In the genomic region with DNA sequence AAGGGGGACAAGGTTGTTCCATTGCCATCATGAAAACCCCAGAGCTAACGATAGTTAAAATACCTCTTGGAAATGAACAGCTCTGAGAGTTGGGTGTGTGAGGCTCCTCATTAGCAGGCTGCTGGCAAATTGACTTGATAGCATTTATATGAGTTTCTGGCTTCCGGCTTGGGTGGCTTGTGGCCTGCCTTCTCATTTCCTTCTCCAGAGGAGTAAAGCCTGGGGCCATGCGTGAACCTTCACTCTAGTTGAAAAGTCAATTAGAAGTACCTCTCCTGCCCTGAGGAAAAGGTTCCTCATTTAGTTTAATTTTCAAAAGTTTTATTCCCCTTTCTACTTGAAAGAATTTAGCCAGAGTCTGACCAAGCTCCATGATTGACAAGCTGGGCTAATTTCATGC, we compare ENCODE assay signal across 14 cellular contexts.
DNase-seq lines count a peak whose midpoint lies in the region; ATAC-seq and TF ChIP-seq lines count a peak whose summit lies in the region.
"Had no signal": no experiment of that assay in that cellular context is flagged by ENCODE, and none has a peak within 500 bp of the region (broad histone marks: within the 10 kb centered on the region; RNA-seq: fewer than 3 reads in every experiment).

No MANE protein-coding gene starts in this region.

- peaks cover 28% of the 10 kb centered on the region for H3K36me3 Mint-ChIP-seq in CD8-positive, alpha-beta T cell
- H3K36me3 Mint-ChIP-seq in activated T-helper 1 cell treated with anti-CD3 and anti-CD28 coated beads, Interleukin-12 subunit alpha, Interleukin-12 subunit beta, Interleukin-2, Interleukin-4 antibody, amounts not matched to agents 30 ng/mL and 10 ng/mL and 1 ng/mL, durations not matched to agents 14 hours and 24 hours and 36 hours (ENCODE audit: low read depth) = peaks cover 21% of the 10 kb centered on the region

- no peak overlapping the region for H3K27ac ChIP-seq in CD8-positive, alpha-beta T cell (ENCODE audit: low read depth, low read length)
- H3K27ac ChIP-seq in SK-N-MC (no peak overlapping the region), ovary (no peak overlapping the region)
- H3K27ac ChIP-seq: gastroesophageal sphincter, HL-60, right lobe of liver had no signal

- H3K4me1 Mint-ChIP-seq in CD8-positive, alpha-beta T cell (ENCODE audit: low read depth) = peaks cover 95% of the 10 kb centered on the region
- peaks cover 77% of the 10 kb centered on the region for H3K4me1 Mint-ChIP-seq in activated T-helper 1 cell treated with anti-CD3 and anti-CD28 coated beads, Interleukin-12 subunit alpha, Interleukin-12 subunit beta, Interleukin-2, Interleukin-4 antibody, amounts not matched to agents 30 ng/mL and 10 ng/mL and 1 ng/mL, durations not matched to agents 14 hours and 24 hours and 36 hours (ENCODE audit: low read depth)

- CTCF ChIA-PET in CD8-positive, alpha-beta T cell (lab: Charles Lee) = interaction anchor here (0.7 to 2.4 kb wide), 4 partner anchors 26 to 202 kb away, joined by 3 to 12 read pairs (median 3); no protein-coding TSS in a partner anchor

- H3K27me3 ChIP-seq in CD8-positive, alpha-beta T cell (ENCODE audit: insufficient read depth, low read length) = no peaks in the 10 kb centered on the region
- no peaks in the 10 kb centered on the region for H3K27me3 ChIP-seq in ovary
- H3K27me3 ChIP-seq: gastroesophageal sphincter, right lobe of liver had no signal

- no peak overlapping the region for H3K4me3 ChIP-seq in CD8-positive, alpha-beta T cell (ENCODE audit: low read depth, low read length)
- H3K4me3 ChIP-seq in SK-N-MC (no peak overlapping the region), ovary (no peak overlapping the region)
- H3K4me3 ChIP-seq: gastroesophageal sphincter, right lobe of liver had no signal

- no peaks in the 10 kb centered on the region for H3K27me3 Mint-ChIP-seq in CD8-positive, alpha-beta T cell (ENCODE audit: low read depth)
- no peaks in the 10 kb centered on the region for H3K27me3 Mint-ChIP-seq in activated T-helper 1 cell treated with anti-CD3 and anti-CD28 coated beads, Interleukin-12 subunit alpha, Interleukin-12 subunit beta, Interleukin-2, Interleukin-4 antibody, amounts not matched to agents 30 ng/mL and 10 ng/mL and 1 ng/mL, durations not matched to agents 14 hours and 24 hours and 36 hours (ENCODE audit: insufficient read depth)

- no peak for TF ChIP-seq CTCF in CD8-positive, alpha-beta T cell (IDR thresholded peaks at IDR 0.05)
- TF ChIP-seq CTCF in ovary (IDR thresholded peaks at IDR 0.05) = no peak

- no peak for TF ChIP-seq EP300 in ovary (IDR thresholded peaks at IDR 0.05)

- POLR2A ChIA-PET in CD8-positive, alpha-beta T cell (lab: Charles Lee) = interaction anchor here (0.6 to 1.1 kb wide), 3 partner anchors 32 to 75 kb away, joined by 3 read pairs; no protein-coding TSS in a partner anchor

- ATAC-seq in CD8-positive, alpha-beta T cell = peak; percentile 60
- ATAC-seq in HG02884 (IDR thresholded peaks at IDR 0.05; ENCODE audit: unreplicated experiment) = no peak
- ATAC-seq: gastroesophageal sphincter, right lobe of liver had no signal

- no peak overlapping the region for H3K9ac ChIP-seq in SK-N-MC (ENCODE audit: insufficient read length)

- H3K36me3 ChIP-seq in CD8-positive, alpha-beta T cell (ENCODE audit: insufficient read depth, low read length) = no peaks in the 10 kb centered on the region
- no peaks in the 10 kb centered on the region for H3K36me3 ChIP-seq in SK-N-MC (ENCODE audit: insufficient read depth, low read length)
- H3K36me3 ChIP-seq in ovary = no peaks in the 10 kb centered on the region

- H3K4me3 Mint-ChIP-seq in CD8-positive, alpha-beta T cell = peak overlapping the region; percentile 23
- no peak overlapping the region for H3K4me3 Mint-ChIP-seq in activated T-helper 1 cell treated with anti-CD3 and anti-CD28 coated beads, Interleukin-12 subunit alpha, Interleukin-12 subunit beta, Interleukin-2, Interleukin-4 antibody, amounts not matched to agents 30 ng/mL and 10 ng/mL and 1 ng/mL, durations not matched to agents 14 hours and 24 hours and 36 hours

- 95 to 98% (median 96%) methylated on average over 3 of the region's 3 CpGs for WGBS in ovary, 3 donors

- H3K9me3 Mint-ChIP-seq in CD8-positive, alpha-beta T cell = no peaks in the 10 kb centered on the region
- H3K9me3 Mint-ChIP-seq in activated T-helper 1 cell treated with anti-CD3 and anti-CD28 coated beads, Interleukin-12 subunit alpha, Interleukin-12 subunit beta, Interleukin-2, Interleukin-4 antibody, amounts not matched to agents 30 ng/mL and 10 ng/mL and 1 ng/mL, durations not matched to agents 14 hours and 24 hours and 36 hours = no peaks in the 10 kb centered on the region

- no peaks in the 10 kb centered on the region for H3K9me3 ChIP-seq in CD8-positive, alpha-beta T cell (ENCODE audit: low read length)
- H3K9me3 ChIP-seq in SK-N-MC (ENCODE audit: low read depth, low read length) (no peaks in the 10 kb centered on the region), ovary (no peaks in the 10 kb centered on the region)
- H3K9me3 ChIP-seq: gastroesophageal sphincter, right lobe of liver had no signal

- intact Hi-C loops in CD8-positive, alpha-beta T cell (cut with DNase I, micrococcal nuclease) = no loop called here
- intact Hi-C loops in activated T-helper 1 cell treated with anti-CD3 and anti-CD28 coated beads, Interleukin-12 subunit alpha, Interleukin-12 subunit beta, Interleukin-2, Interleukin-4 antibody, amounts not matched to agents 30 ng/mL and 10 ng/mL and 1 ng/mL, durations not matched to agents 14 hours and 24 hours and 36 hours (cut with micrococcal nuclease) = loop anchor here (1.0 kb wide), 1 partner anchor 202 kb away; no protein-coding TSS in a partner anchor
- intact Hi-C loops in ovary (cut with DNase I) = no loop called here

- peak overlapping the region; percentile 70 for H3K27ac Mint-ChIP-seq in CD8-positive, alpha-beta T cell
- H3K27ac Mint-ChIP-seq in activated T-helper 1 cell treated with anti-CD3 and anti-CD28 coated beads, Interleukin-12 subunit alpha, Interleukin-12 subunit beta, Interleukin-2, Interleukin-4 antibody, amounts not matched to agents 30 ng/mL and 10 ng/mL and 1 ng/mL, durations not matched to agents 14 hours and 24 hours and 36 hours = no peak overlapping the region

- TF ChIP-seq POLR2A in ovary (IDR thresholded peaks at IDR 0.05) = no peak

- DNase-seq in CD8-positive, alpha-beta T cell = peak in 6 of 7 experiments; percentile 5 to 58 (median 36)
- peak; percentile 44 for DNase-seq in SK-N-MC (ENCODE audit: low read depth, low spot score)
- peak; percentile 36 for DNase-seq in activated T-helper 1 cell treated with anti-CD3 and anti-CD28 coated beads, Interleukin-12 subunit alpha, Interleukin-12 subunit beta, Interleukin-2, Interleukin-4 antibody, amounts not matched to agents 30 ng/mL and 10 ng/mL and 1 ng/mL, durations not matched to agents 14 hours and 24 hours and 36 hours (ENCODE audit: low spot score)
- DNase-seq in stimulated activated CD4-positive, alpha-beta T cell treated with anti-CD3 and anti-CD28 coated beads, Interleukin-15, amount 100 ng/mL, for 24 hours = peak; percentile 52
- DNase-seq in effector CD8-positive, alpha-beta T cell (lab: John Stamatoyannopoulos, UW) = no peak
- DNase-seq in GM03348 (ENCODE audit: low spot score) = no peak
- no peak for DNase-seq in ovary
- DNase-seq: activated CD4-positive, CD25-positive, alpha-beta regulatory T cell treated with anti-CD3 and anti-CD28 coated beads, Interleukin-2, amount 50 U/mL, for 72 hours; NCI-H1930; right lobe of liver; RPMI8226 had no signal

- H3K4me1 ChIP-seq in CD8-positive, alpha-beta T cell (ENCODE audit: insufficient read depth, low read length) = peaks cover 43% of the 10 kb centered on the region
- H3K4me1 ChIP-seq in ovary (ENCODE audit: insufficient read depth) = peaks cover 3% of the 10 kb centered on the region

Comparison
In these comparisons a context has a peak if more than half of its experiments do, and no peak if none do; other contexts are left out.
1. DNase-seq: peak in CD8-positive, alpha-beta T cell (6 of 7), SK-N-MC (single experiment), activated T-helper 1 cell treated with anti-CD3 and anti-CD28 coated beads, Interleukin-12 subunit alpha, Interleukin-12 subunit beta, Interleukin-2, Interleukin-4 antibody, amounts not matched to agents 30 ng/mL and 10 ng/mL and 1 ng/mL, durations not matched to agents 14 hours and 24 hours and 36 hours (single experiment) and stimulated activated CD4-positive, alpha-beta T cell treated with anti-CD3 and anti-CD28 coated beads, Interleukin-15, amount 100 ng/mL, for 24 hours (single experiment); none in effector CD8-positive, alpha-beta T cell (single experiment), GM03348 (single experiment) and ovary (0 of 5).